In the genomic region with DNA sequence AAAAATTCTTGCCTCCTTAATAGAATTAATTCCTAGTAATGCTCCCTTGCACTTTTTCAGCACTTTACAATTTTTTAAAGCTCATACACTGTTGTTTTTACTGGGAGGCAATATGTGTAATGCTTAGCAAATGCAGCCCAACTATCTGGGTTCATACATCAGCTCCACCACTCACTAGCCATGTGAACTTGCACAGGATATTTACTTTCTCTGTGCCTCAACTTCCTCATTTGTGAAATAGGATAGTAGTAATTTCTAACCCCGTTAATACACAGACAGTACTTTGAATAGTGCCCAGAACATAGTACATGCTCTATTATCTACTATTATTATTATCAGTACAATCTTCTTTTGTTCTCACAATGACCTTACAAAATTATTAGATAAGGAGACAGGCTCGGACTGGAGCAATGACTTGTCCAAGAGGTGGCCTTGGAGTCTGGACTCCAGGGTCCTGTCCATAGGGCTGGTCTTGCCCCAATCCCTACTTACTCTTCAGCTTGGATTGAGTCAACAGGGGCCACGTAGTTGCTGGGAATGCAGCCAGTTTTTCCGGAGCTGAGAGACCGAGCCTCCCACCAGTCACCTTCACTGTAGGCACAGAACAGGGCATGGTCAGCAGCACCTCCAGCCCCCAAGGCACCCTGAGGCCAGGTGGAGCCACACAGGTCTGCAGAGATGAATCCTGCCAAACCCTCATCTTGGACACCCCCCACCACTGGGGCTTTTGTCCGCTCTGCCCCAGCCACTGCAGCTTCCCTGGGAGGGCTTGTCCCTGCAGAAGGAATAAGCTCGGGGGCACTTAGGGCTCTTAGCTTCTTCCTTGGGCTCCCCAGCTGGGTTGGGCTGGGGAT, we compare ENCODE assay signal across 1 cellular context.
TF ChIP-seq lines count a peak whose summit lies in the region.

No MANE protein-coding gene starts in this region.

TF ChIP-seq in IMR-90, 13 proteins besides CTCF, POLR2A, EP300 and RAD21:
- TF ChIP-seq SMC3 (IDR thresholded peaks at IDR 0.05; ENCODE audit: low read depth, low read length) (no peak), FOS (IDR thresholded peaks at IDR 0.05; ENCODE audit: low read depth, low read length) (no peak), MAZ (IDR thresholded peaks at IDR 0.05; ENCODE audit: borderline replicate concordance, low read depth, low read length) (no peak), NFE2L2 (IDR thresholded peaks at IDR 0.05; ENCODE audit: low read depth, low read length) (no peak), MXI1 (IDR thresholded peaks at IDR 0.05; ENCODE audit: borderline replicate concordance, low read depth, low read length) (no peak), RFX5 (IDR thresholded peaks at IDR 0.05; ENCODE audit: low read depth, low read length) (no peak), CHD1 (IDR thresholded peaks at IDR 0.05; ENCODE audit: low read depth, low read length) (no peak), BHLHE40 (IDR thresholded peaks at IDR 0.05; ENCODE audit: low read depth, low read length) (no peak), MAFK (IDR thresholded peaks at IDR 0.05; ENCODE audit: low read depth, low read length) (no peak), CEBPB (IDR thresholded peaks at IDR 0.05; ENCODE audit: low read depth, low read length) (no peak), RCOR1 (IDR thresholded peaks at IDR 0.05; ENCODE audit: insufficient replicate concordance, low read length) (no peak)
- TF ChIP-seq, protein P1, sequence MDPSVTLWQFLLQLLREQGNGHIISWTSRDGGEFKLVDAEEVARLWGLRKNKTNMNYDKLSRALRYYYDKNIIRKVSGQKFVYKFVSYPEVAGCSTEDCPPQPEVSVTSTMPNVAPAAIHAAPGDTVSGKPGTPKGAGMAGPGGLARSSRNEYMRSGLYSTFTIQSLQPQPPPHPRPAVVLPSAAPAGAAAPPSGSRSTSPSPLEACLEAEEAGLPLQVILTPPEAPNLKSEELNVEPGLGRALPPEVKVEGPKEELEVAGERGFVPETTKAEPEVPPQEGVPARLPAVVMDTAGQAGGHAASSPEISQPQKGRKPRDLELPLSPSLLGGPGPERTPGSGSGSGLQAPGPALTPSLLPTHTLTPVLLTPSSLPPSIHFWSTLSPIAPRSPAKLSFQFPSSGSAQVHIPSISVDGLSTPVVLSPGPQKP (IDR thresholded peaks at IDR 0.05; ENCODE audit: borderline replicate concordance, low read depth, low read length): no peak
- TF ChIP-seq, protein P2, sequence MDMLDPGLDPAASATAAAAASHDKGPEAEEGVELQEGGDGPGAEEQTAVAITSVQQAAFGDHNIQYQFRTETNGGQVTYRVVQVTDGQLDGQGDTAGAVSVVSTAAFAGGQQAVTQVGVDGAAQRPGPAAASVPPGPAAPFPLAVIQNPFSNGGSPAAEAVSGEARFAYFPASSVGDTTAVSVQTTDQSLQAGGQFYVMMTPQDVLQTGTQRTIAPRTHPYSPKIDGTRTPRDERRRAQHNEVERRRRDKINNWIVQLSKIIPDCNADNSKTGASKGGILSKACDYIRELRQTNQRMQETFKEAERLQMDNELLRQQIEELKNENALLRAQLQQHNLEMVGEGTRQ (IDR thresholded peaks at IDR 0.05; ENCODE audit: low read depth, low read length): no peak
